In the genomic region with DNA sequence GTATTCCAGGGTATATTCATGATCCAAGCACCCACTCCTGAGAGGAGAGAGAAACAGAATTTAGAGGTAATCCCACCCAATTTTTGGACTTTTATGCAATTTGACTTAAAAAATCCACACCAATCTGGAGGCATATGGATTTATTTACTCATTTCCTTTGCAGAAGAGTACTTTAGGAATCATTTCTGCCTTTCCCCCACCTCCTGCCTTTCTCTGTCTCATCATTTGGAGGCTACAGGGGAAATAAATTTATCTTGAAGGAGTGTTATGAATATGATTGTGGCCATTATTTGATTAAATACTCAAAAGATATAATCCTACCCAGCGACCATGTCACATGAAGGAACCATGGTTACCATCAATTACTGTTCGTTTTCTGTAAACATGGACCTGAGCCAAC, we compare ENCODE assay signal across 20 cellular contexts.
"Had no signal": no experiment of that assay in that cellular context is flagged by ENCODE, and none has a peak within 500 bp of the region (broad histone marks: within the 10 kb centered on the region; RNA-seq: fewer than 3 reads in every experiment).

No MANE protein-coding gene starts in this region.

- H3K27ac Mint-ChIP-seq: activated B cell treated with CpG ODN at 0.5 μM for 24 hours; activated CD4-positive, alpha-beta T cell treated with anti-CD3 and anti-CD28 coated beads, Interleukin-2, amount 10 ng/mL, durations not matched to agents 7 days and 5 days; activated naive CD4-positive, alpha-beta T cell treated with anti-CD3 and anti-CD28 coated beads for 36 hours; activated T-helper 17 cell treated with anti-CD3 and anti-CD28 coated beads, Interleukin-2, amount 50 U/mL, for 72 hours; immature natural killer cell; progenitor cell of endocrine pancreas; stimulated activated naive B cell treated with anti-CD40 and anti-IgM and Interleukin-4, amounts not matched to agents 10 μg/mL and 1 μg/mL and 100 μg/mL, for 72 hours had no signal

- DNase-seq: activated B cell treated with CpG ODN at 0.5 μM for 24 hours; activated CD4-positive, alpha-beta T cell treated with anti-CD3 and anti-CD28 coated beads, Interleukin-2, amount 10 ng/mL, durations not matched to agents 7 days and 5 days; activated naive CD4-positive, alpha-beta T cell treated with anti-CD3 and anti-CD28 coated beads for 36 hours; activated T-cell treated with anti-CD3 and anti-CD28 coated beads for 4 hours; central memory CD4-positive, alpha-beta T cell; effector memory CD4-positive, alpha-beta T cell; immature natural killer cell; lower lobe of right lung; naive B cell; right lobe of liver; spleen; stimulated activated CD4-positive, alpha-beta T cell treated with anti-CD3 and anti-CD28 coated beads, Interleukin-1b, Interleukin-23, amount 100 ng/mL, for 48 hours; stimulated activated naive B cell treated with anti-CD40 and anti-IgM and Interleukin-4, amounts not matched to agents 10 μg/mL and 1 μg/mL and 100 μg/mL, for 72 hours; T-helper 2 cell; trophoblast cell had no signal

- H3K9me3 Mint-ChIP-seq: activated B cell treated with CpG ODN at 0.5 μM for 24 hours; stimulated activated naive B cell treated with anti-CD40 and anti-IgM and Interleukin-4, amounts not matched to agents 10 μg/mL and 1 μg/mL and 100 μg/mL, for 72 hours had no signal

- H3K27ac ChIP-seq: epithelial cell of prostate, lower lobe of right lung, neutrophil, right lobe of liver, spleen had no signal

- H3K9me3 ChIP-seq: lower lobe of right lung, neutrophil, right lobe of liver, spleen had no signal

- H3K4me1 ChIP-seq: lower lobe of right lung, right lobe of liver, spleen had no signal

- FAIRE-seq: TTC549 had no signal

- H3K36me3 Mint-ChIP-seq: immature natural killer cell; naive B cell; stimulated activated naive B cell treated with anti-CD40 and anti-IgM and Interleukin-4, amounts not matched to agents 10 μg/mL and 1 μg/mL and 100 μg/mL, for 72 hours had no signal

- ATAC-seq: activated T-helper 17 cell treated with anti-CD3 and anti-CD28 coated beads, Interleukin-2, amount 50 U/mL, for 72 hours; lower lobe of right lung; right lobe of liver; stimulated activated naive B cell treated with anti-CD40 and anti-IgM and Interleukin-4, amounts not matched to agents 10 μg/mL and 1 μg/mL and 100 μg/mL, for 72 hours had no signal

- H3K27me3 Mint-ChIP-seq: activated B cell treated with CpG ODN at 0.5 μM for 24 hours; activated CD4-positive, alpha-beta T cell treated with anti-CD3 and anti-CD28 coated beads, Interleukin-2, amount 10 ng/mL, durations not matched to agents 7 days and 5 days; activated T-helper 17 cell treated with anti-CD3 and anti-CD28 coated beads, Interleukin-2, amount 50 U/mL, for 72 hours; naive B cell; progenitor cell of endocrine pancreas; stimulated activated naive B cell treated with anti-CD40 and anti-IgM and Interleukin-4, amounts not matched to agents 10 μg/mL and 1 μg/mL and 100 μg/mL, for 72 hours had no signal

- H3K36me3 ChIP-seq: lower lobe of right lung, neutrophil, right lobe of liver, spleen had no signal

- H3K4me1 Mint-ChIP-seq: activated B cell treated with CpG ODN at 0.5 μM for 24 hours; activated CD4-positive, alpha-beta T cell treated with anti-CD3 and anti-CD28 coated beads, Interleukin-2, amount 10 ng/mL, durations not matched to agents 7 days and 5 days; activated T-helper 17 cell treated with anti-CD3 and anti-CD28 coated beads, Interleukin-2, amount 50 U/mL, for 72 hours; immature natural killer cell; naive B cell; stimulated activated naive B cell treated with anti-CD40 and anti-IgM and Interleukin-4, amounts not matched to agents 10 μg/mL and 1 μg/mL and 100 μg/mL, for 72 hours had no signal

- H3K4me3 ChIP-seq: lower lobe of right lung, right lobe of liver, spleen had no signal

- H3K4me3 Mint-ChIP-seq: activated B cell treated with CpG ODN at 0.5 μM for 24 hours; activated CD4-positive, alpha-beta T cell treated with anti-CD3 and anti-CD28 coated beads, Interleukin-2, amount 10 ng/mL, durations not matched to agents 7 days and 5 days; activated naive CD4-positive, alpha-beta T cell treated with anti-CD3 and anti-CD28 coated beads for 36 hours; activated T-helper 17 cell treated with anti-CD3 and anti-CD28 coated beads, Interleukin-2, amount 50 U/mL, for 72 hours; immature natural killer cell; naive B cell; stimulated activated naive B cell treated with anti-CD40 and anti-IgM and Interleukin-4, amounts not matched to agents 10 μg/mL and 1 μg/mL and 100 μg/mL, for 72 hours had no signal

- H3K27me3 ChIP-seq: neutrophil, right lobe of liver, spleen had no signal
